Comparison of ENCODE assay signal across 24 cellular contexts in the genomic region with DNA sequence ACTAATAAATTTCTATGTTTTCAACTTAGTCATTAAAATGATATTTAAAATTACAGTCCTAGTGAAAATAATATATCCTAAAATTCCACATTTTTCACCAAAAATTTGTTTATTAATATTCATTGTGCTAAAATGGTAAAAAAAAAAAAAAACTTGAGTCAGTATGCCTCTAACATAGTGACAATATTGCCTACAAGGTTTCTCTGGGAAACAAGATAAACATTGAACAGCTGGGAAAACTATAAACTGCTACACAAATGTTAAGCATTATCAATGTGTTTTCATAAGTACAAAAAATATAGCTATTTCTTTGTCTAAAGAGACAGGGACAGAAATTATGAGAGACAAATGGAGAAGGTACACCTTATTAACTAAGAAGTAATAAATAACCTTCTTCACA.
"Had no signal": no experiment of that assay in that cellular context is flagged by ENCODE, and none has a peak within 500 bp of the region (broad histone marks: within the 10 kb centered on the region; RNA-seq: fewer than 3 reads in every experiment).

No MANE protein-coding gene starts in this region.

- H3K27me3 ChIP-seq: cardiac muscle cell, SJCRH30 had no signal

- H3K27ac ChIP-seq: cardiac muscle cell, SJCRH30 had no signal

- FAIRE-seq: K562, TTC549 had no signal

- H3K9me3 ChIP-seq: SJCRH30, SK-N-SH had no signal

- H3K4me3 ChIP-seq: cardiac muscle cell, K562, SJCRH30 had no signal

- ATAC-seq: activated CD8-positive, alpha-beta T cell treated with anti-CD3 and anti-CD28 coated beads for 36 hours; activated T-cell treated with anti-CD3 and anti-CD28 coated beads, Interleukin-2, amount 50 U/mL, for 72 hours; activated T-helper 17 cell treated with anti-CD3 and anti-CD28 coated beads, Interleukin-2, amount 50 U/mL, for 72 hours; K562 had no signal

- DNase-seq: activated CD4-positive, alpha-beta T cell treated with anti-CD3 and anti-CD28 coated beads, Interleukin-2, amount 10 ng/mL, durations not matched to agents 24 days and 14 days; activated CD4-positive, alpha-beta T cell treated with anti-CD3 and anti-CD28 coated beads, Interleukin-2, amount 50 U/mL, for 4 hours; activated CD8-positive, alpha-beta T cell treated with anti-CD3 and anti-CD28 coated beads for 36 hours; activated effector memory CD4-positive, alpha-beta T cell treated with anti-CD3 and anti-CD28 coated beads, Interleukin-2, amount 50 U/mL, for 16 hours; activated naive CD4-positive, alpha-beta T cell; activated naive CD4-positive, alpha-beta T cell treated with anti-CD3 and anti-CD28 coated beads, Interleukin-2, amount 50 U/mL, for 16 hours; activated naive CD8-positive, alpha-beta T cell treated with anti-CD3 and anti-CD28 coated beads for 36 hours; activated T-cell treated with anti-CD3 and anti-CD28 coated beads, Interleukin-2, amount 50 U/mL, for 1 hour; activated T-cell treated with anti-CD3 and anti-CD28 coated beads, Interleukin-2, amount 50 U/mL, for 72 hours; amniotic stem cell; aorta; NCI-H1105; NCI-H1417 treated with DMSO at 0.1 percent for 48 hours; NCI-H187; NCI-H2029 treated with DMSO at 0.1 percent for 48 hours; NCI-H2107; NCI-H345; OCI-M1; SK-N-SH had no signal

- H3K36me3 ChIP-seq: cardiac muscle cell, SJCRH30 had no signal

- H3K4me1 ChIP-seq: SJCRH30 had no signal
